Comparison of ENCODE assay signal across 16 cellular contexts in the genomic region with DNA sequence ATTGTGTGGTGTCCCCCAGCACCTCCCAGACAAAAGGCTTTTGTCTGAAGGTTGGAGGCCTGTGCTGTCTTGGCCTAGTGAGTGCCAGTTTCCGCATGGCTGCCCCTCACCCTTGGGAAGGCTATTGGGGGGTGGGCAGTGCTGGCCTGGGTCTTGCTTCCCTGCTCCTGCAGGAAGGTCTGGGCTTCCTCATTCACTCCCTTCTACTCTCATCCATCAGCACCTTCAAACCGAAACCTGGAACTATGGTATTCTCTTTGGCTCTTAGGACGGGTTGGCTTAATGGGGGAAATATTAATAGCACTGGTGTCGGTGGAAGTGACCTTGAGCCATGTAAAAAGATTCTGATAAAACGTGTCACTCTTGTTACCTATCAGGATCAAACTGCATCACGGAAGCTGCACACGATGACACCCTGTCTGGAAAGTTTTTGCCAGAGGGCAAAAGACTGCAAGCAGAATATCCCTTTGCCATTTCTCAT. TPM values are rescaled to one million over a fixed set of nuclear protein-coding genes. Genes with fewer than 3 reads are reported as not detected.
DNase-seq lines count a peak whose midpoint lies in the region; ATAC-seq and TF ChIP-seq lines count a peak whose summit lies in the region.
"Had no signal": no experiment of that assay in that cellular context is flagged by ENCODE, and none has a peak within 500 bp of the region (broad histone marks: within the 10 kb centered on the region; RNA-seq: fewer than 3 reads in every experiment).

No MANE protein-coding gene starts in this region.

- H3K4me1 ChIP-seq in Peyer's patch (peaks cover 0 to 4% (median 0%) of the 10 kb centered on the region in 4 donors), esophagus muscularis mucosa (peaks cover 35 to 55% (median 47%) of the 10 kb centered on the region in 4 donors), lower lobe of right lung (peaks cover 50% of the 10 kb centered on the region), subcutaneous abdominal adipose tissue (ENCODE audit: control insufficient read depth in 5 of 5, insufficient read depth in 5 of 5, low read length in 5 of 5) (peaks cover 30 to 50% (median 36%) of the 10 kb centered on the region in 5 donors)

- no peaks in the 10 kb centered on the region for H3K36me3 ChIP-seq in Peyer's patch
- H3K36me3 ChIP-seq in esophagus muscularis mucosa, result no peaks in the 10 kb centered on the region
- no peaks in the 10 kb centered on the region for H3K36me3 ChIP-seq in lower lobe of right lung
- no peaks in the 10 kb centered on the region for H3K36me3 ChIP-seq in subcutaneous abdominal adipose tissue (ENCODE audit: control insufficient read depth in 5 of 5, insufficient read depth in 5 of 5, low read length in 5 of 5)

- H3K4me3 ChIP-seq in Peyer's patch, result no peak overlapping the region
- H3K4me3 ChIP-seq in esophagus muscularis mucosa, result no peak overlapping the region
- H3K4me3 ChIP-seq in lower lobe of right lung, result no peak overlapping the region
- H3K4me3 ChIP-seq in subcutaneous abdominal adipose tissue (ENCODE audit: low read depth in 1 of 5, low read length in 5 of 5), result no peak overlapping the region
- H3K4me3 ChIP-seq: SK-N-MC had no signal

- ATAC-seq in lower lobe of right lung (no peak), GM18517 (IDR thresholded peaks at IDR 0.05; ENCODE audit: unreplicated experiment) (no peak), HG03442 (IDR thresholded peaks at IDR 0.05; ENCODE audit: unreplicated experiment) (no peak), HG03135 (IDR thresholded peaks at IDR 0.05; ENCODE audit: unreplicated experiment) (no peak)

- TF ChIP-seq POLR2A in Peyer's patch (IDR thresholded peaks at IDR 0.05) (no peak), esophagus muscularis mucosa (IDR thresholded peaks at IDR 0.05; ENCODE audit: low read depth) (no peak)

- H3K9ac ChIP-seq in subcutaneous abdominal adipose tissue (ENCODE audit: low read length in 5 of 5), result no peak overlapping the region

- H3K27me3 ChIP-seq in Peyer's patch, result no peaks in the 10 kb centered on the region
- no peaks in the 10 kb centered on the region for H3K27me3 ChIP-seq in esophagus muscularis mucosa
- no peaks in the 10 kb centered on the region for H3K27me3 ChIP-seq in lower lobe of right lung (ENCODE audit: low read depth)
- H3K27me3 ChIP-seq in subcutaneous abdominal adipose tissue (ENCODE audit: control insufficient read depth in 5 of 5, insufficient read depth in 4 of 5, low read length in 5 of 5), result peaks cover 0 to 5% (median 0%) of the 10 kb centered on the region in 5 donors

- DNase-seq in Peyer's patch, result no peak
- no peak for DNase-seq in esophagus muscularis mucosa (ENCODE audit: extremely low spot score)
- DNase-seq in lower lobe of right lung, result no peak
- DNase-seq in T-helper 2 cell, result no peak
- DNase-seq: activated CD4-positive, alpha-beta T cell treated with anti-CD3 and anti-CD28 coated beads, Interleukin-2, amount 50 U/mL, for 48 hours; activated effector memory CD4-positive, alpha-beta T cell treated with Interleukin-2 at 50 U/mL for 16 hours; AML-193; DMS153; H7; NCI-H1417; stimulated activated CD4-positive, alpha-beta T cell treated with anti-CD3 and anti-CD28 coated beads, Interleukin-4, amount 100 ng/mL, for 4 hours had no signal

- WGBS in esophagus muscularis mucosa, result 82% methylated on average over 7 of the region's 7 CpGs

- TF ChIP-seq EP300 in esophagus muscularis mucosa (IDR thresholded peaks at IDR 0.05), result no peak

- TF ChIP-seq CTCF in Peyer's patch (IDR thresholded peaks at IDR 0.05) (no peak), esophagus muscularis mucosa (IDR thresholded peaks at IDR 0.05) (no peak), lower lobe of right lung (IDR thresholded peaks at IDR 0.05) (no peak)

- H3K9me3 ChIP-seq in Peyer's patch, result no peaks in the 10 kb centered on the region
- H3K9me3 ChIP-seq in esophagus muscularis mucosa, result no peaks in the 10 kb centered on the region
- no peaks in the 10 kb centered on the region for H3K9me3 ChIP-seq in lower lobe of right lung
- no peaks in the 10 kb centered on the region for H3K9me3 ChIP-seq in subcutaneous abdominal adipose tissue (ENCODE audit: control insufficient read depth in 5 of 5, low read length in 5 of 5)

- peak overlapping the region in 3 of 4 donors; percentile 52 to 74 (median 63) for H3K27ac ChIP-seq in Peyer's patch
- peak overlapping the region; percentile 82 to 88 (median 84) for H3K27ac ChIP-seq in esophagus muscularis mucosa (replicated peaks in 1 of 4)
- peak overlapping the region; percentile 80 for H3K27ac ChIP-seq in lower lobe of right lung
- peak overlapping the region; percentile 96 for H3K27ac ChIP-seq in subcutaneous abdominal adipose tissue (ENCODE audit: low read depth, low read length)
- H3K27ac ChIP-seq: SK-N-MC had no signal

- intact Hi-C loops in esophagus muscularis mucosa (cut with DNase I) (loop anchor here (5.0 kb wide), 2 partner anchors 106 to 746 kb away; a partner anchor contains a TSS), lower lobe of right lung (cut with DNase I) (loop anchor here (5.0 kb wide), 1 partner anchor 481 kb away; no protein-coding TSS in a partner anchor)

RNA-seq across cellular contexts. Expression of a gene that starts 34.0 kb away (rescaled TPM):
- total RNA-seq in Peyer's patch (100 to 1,000 TPM; 126 to 311 (median 181) TPM), esophagus muscularis mucosa (10 to 100 TPM; 14.1 to 56.0 (median 34.0) TPM), lower lobe of right lung (115 TPM)
